In the genomic region with DNA sequence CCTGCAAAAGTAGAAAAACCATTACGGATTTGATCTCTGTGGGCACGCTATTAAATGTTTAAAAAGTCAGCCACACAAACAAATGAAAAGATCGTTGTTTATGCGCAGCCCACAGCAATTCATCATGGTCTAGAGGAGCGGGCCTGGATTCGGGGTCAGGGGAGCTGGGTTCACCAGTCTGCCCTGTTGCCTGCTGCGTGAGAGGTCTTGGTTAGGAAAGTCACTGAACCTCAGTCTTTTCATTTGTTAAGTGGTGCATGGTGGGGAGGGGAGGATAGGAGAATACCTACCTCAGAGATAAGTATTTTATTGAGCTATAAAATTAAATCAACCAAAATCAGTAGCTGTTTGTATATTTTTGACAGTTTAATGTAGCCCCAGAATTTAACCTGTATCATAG, we compare ENCODE assay signal across 19 cellular contexts. TPM values are rescaled to one million over a fixed set of nuclear protein-coding genes. Genes with fewer than 3 reads are reported as not detected.
DNase-seq lines count a peak whose midpoint lies in the region; ATAC-seq and TF ChIP-seq lines count a peak whose summit lies in the region.
"Had no signal": no experiment of that assay in that cellular context is flagged by ENCODE, and none has a peak within 500 bp of the region (broad histone marks: within the 10 kb centered on the region; RNA-seq: fewer than 3 reads in every experiment).

No MANE protein-coding gene starts in this region.

- intact Hi-C loops in spleen (cut with DNase I; ENCODE audit: low total_unique reads) = no loop called here

- peak overlapping the region; percentile 62 for H3K4me3 Mint-ChIP-seq in glutamatergic neuron (ENCODE audit: unreplicated experiment)
- H3K4me3 Mint-ChIP-seq in nephron progenitor cell = peak overlapping the region; percentile 8

- H3K4me1 Mint-ChIP-seq in glutamatergic neuron (ENCODE audit: low read depth, unreplicated experiment) (peaks cover 54% of the 10 kb centered on the region), nephron progenitor cell (peaks cover 49% of the 10 kb centered on the region)

- 71 to 84% (median 76%) methylated on average over 7 of the region's 7 CpGs for WGBS in spleen, 5 donors

- DNase-seq in DMS 273 (lab: John Stamatoyannopoulos, UW; ENCODE audit: unreplicated experiment) = peak; percentile 35
- DNase-seq in DMS 273 treated with DMSO at 0.1 percent for 48 hours (lab: John Stamatoyannopoulos, UW) = no peak
- peak; percentile 46 for DNase-seq in NCI-H69 (lab: John Stamatoyannopoulos, UW)
- DNase-seq in glutamatergic neuron = no peak
- DNase-seq in nephron progenitor cell = no peak
- DNase-seq in spleen = no peak
- DNase-seq: AML-193, GM23248, MV-4-11, NCI-H2029, NCI-H774, PC-3 had no signal

- H3K4me3 ChIP-seq in spleen = no peak overlapping the region
- H3K4me3 ChIP-seq: GM23248 had no signal

- H3K27me3 Mint-ChIP-seq in glutamatergic neuron (ENCODE audit: unreplicated experiment) = peaks cover 7% of the 10 kb centered on the region
- H3K27me3 Mint-ChIP-seq in nephron progenitor cell (ENCODE audit: low read depth, poor library complexity) = peaks cover 4% of the 10 kb centered on the region

- no peak for TF ChIP-seq POLR2A in spleen (IDR thresholded peaks at IDR 0.05)

- H3K27me3 ChIP-seq in spleen (replicated peaks in 1 of 7) = no peaks in the 10 kb centered on the region

- no peak overlapping the region for H3K27ac ChIP-seq in spleen
- H3K27ac ChIP-seq: 22Rv1, C4-2B, GM23248, KMS-11, RWPE1 had no signal

- H3K36me3 ChIP-seq in spleen = no peaks in the 10 kb centered on the region

- TF ChIP-seq CTCF in glutamatergic neuron (IDR thresholded peaks at IDR 0.05; ENCODE audit: partially characterized antibody, unreplicated experiment) (no peak), nephron progenitor cell (IDR thresholded peaks at IDR 0.05) (no peak), spleen (IDR thresholded peaks at IDR 0.05 in 8 of 11, conservative IDR thresholded peaks at IDR 0.05 in 3 of 11) (no peak)

- ATAC-seq in GM19324 (IDR thresholded peaks at IDR 0.05; ENCODE audit: low FRiP score, unreplicated experiment) = no peak
- ATAC-seq in HG03280 (IDR thresholded peaks at IDR 0.05; ENCODE audit: unreplicated experiment) = no peak
- ATAC-seq: PC-3 had no signal

- no peaks in the 10 kb centered on the region for H3K9me3 ChIP-seq in spleen

- H3K36me3 Mint-ChIP-seq in glutamatergic neuron (ENCODE audit: unreplicated experiment) (no peaks in the 10 kb centered on the region), nephron progenitor cell (ENCODE audit: low read depth) (no peaks in the 10 kb centered on the region)

- H3K4me1 ChIP-seq in spleen = peaks cover 0 to 10% (median 1%) of the 10 kb centered on the region in 6 donors

- H3K9me3 Mint-ChIP-seq in glutamatergic neuron (ENCODE audit: unreplicated experiment) = peaks cover 14% of the 10 kb centered on the region
- no peaks in the 10 kb centered on the region for H3K9me3 Mint-ChIP-seq in nephron progenitor cell

- H3K27ac Mint-ChIP-seq in glutamatergic neuron (ENCODE audit: unreplicated experiment) (peak overlapping the region; percentile 96), nephron progenitor cell (peak overlapping the region; percentile 53)

RNA-seq across cellular contexts. Expression of a gene that starts 47.3 kb away (rescaled TPM):
- total RNA-seq in glutamatergic neuron (ENCODE audit: unreplicated experiment) = 525 TPM
- total RNA-seq in spleen = 100 to 1,000 TPM; 193 to 409 (median 227) TPM
- 10 to 100 TPM; 56.6 to 78.1 (median 65.6) TPM for polyA plus RNA-seq in spleen
- total RNA-seq: G401 had no signal

Comparison
In these comparisons a context has a peak if more than half of its experiments do, and no peak if none do; other contexts are left out.
1. DNase-seq: peak in DMS 273 (single experiment) and NCI-H69 (single experiment); none in DMS 273 treated with DMSO at 0.1 percent for 48 hours (single experiment), glutamatergic neuron (single experiment), nephron progenitor cell (single experiment) and spleen (single experiment).